15 cellular contexts compared by ENCODE assay signal in the genomic region with DNA sequence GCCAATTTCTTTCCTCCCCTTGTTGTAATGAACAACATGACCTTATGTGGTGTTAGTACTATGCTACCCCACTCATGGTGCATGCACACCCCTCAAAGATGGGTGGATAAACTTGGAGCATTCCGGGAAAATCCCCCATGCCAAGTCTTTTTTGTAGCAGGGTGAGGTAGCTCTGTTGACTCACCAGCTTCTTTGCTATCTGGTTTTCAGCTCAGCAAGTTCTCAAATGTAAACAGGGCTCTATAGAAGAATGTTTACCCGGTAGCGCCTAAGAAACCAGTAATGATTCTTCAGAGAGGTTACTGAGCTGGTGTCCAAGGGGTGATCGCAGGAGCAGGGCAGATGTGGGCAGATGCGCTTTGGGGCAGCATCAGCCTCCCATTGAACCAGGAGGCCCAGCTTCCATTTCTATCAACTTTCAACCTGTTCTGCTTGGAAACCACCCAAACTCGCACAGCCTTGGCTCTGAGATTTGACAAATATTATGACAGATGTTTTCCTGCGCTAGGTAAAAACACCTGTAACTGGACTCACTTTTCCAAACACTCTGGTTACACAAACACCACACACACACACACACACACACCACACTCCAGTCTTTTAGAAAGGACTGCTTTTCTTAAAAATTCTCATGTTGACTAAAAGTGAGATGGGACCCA.
A peak's percentile ranks its signal among the peaks of the same experiment; 100 is the strongest.
DNase-seq lines count a peak whose midpoint lies in the region; ATAC-seq and TF ChIP-seq lines count a peak whose summit lies in the region.
"Had no signal": no experiment of that assay in that cellular context is flagged by ENCODE, and none has a peak within 500 bp of the region (broad histone marks: within the 10 kb centered on the region; RNA-seq: fewer than 3 reads in every experiment).

No MANE protein-coding gene starts in this region.

- H3K36me3 ChIP-seq in mammary epithelial cell (ENCODE audit: insufficient read depth, low read length) (peaks cover 6% of the 10 kb centered on the region), breast epithelium (no peaks in the 10 kb centered on the region), upper lobe of left lung (peaks cover 0 to 31% (median 20%) of the 10 kb centered on the region in 4 donors)
- H3K36me3 ChIP-seq: ovary had no signal

- no peak overlapping the region for H3K27ac ChIP-seq in mammary epithelial cell (ENCODE audit: insufficient read depth, low read depth, low read length)
- H3K27ac ChIP-seq in breast epithelium: no peak overlapping the region
- H3K27ac ChIP-seq in upper lobe of left lung: peak overlapping the region in 1 of 4 donors; percentile 14
- H3K27ac ChIP-seq: ovary, SJSA1 had no signal

- peaks cover 97% of the 10 kb centered on the region for H3K79me2 ChIP-seq in mammary epithelial cell (ENCODE audit: insufficient read depth, low read length)

- no peaks in the 10 kb centered on the region for H3K9me3 Mint-ChIP-seq in type B pancreatic cell
- H3K9me3 Mint-ChIP-seq: activated naive CD4-positive, alpha-beta T cell treated with anti-CD3 and anti-CD28 coated beads, Interleukin-2, amount 10 ng/mL, durations not matched to agents 7 days and 5 days; memory B cell had no signal

- intact Hi-C loops in mammary epithelial cell (cut with micrococcal nuclease): no loop called here
- intact Hi-C loops in breast epithelium (cut with DNase I; ENCODE audit: low total_unique reads): no loop called here

- no peak overlapping the region for H3K4me3 Mint-ChIP-seq in type B pancreatic cell
- H3K4me3 Mint-ChIP-seq: activated CD8-positive, alpha-beta memory T cell treated with anti-CD3 and anti-CD28 coated beads, Interleukin-2, amount 10 ng/mL, durations not matched to agents 7 days and 5 days; activated naive CD4-positive, alpha-beta T cell treated with anti-CD3 and anti-CD28 coated beads, Interleukin-2, amount 10 ng/mL, durations not matched to agents 7 days and 5 days; memory B cell had no signal

- peaks cover 62% of the 10 kb centered on the region for H3K4me1 Mint-ChIP-seq in type B pancreatic cell (ENCODE audit: unreplicated experiment)
- H3K4me1 Mint-ChIP-seq: activated CD8-positive, alpha-beta memory T cell treated with anti-CD3 and anti-CD28 coated beads, Interleukin-2, amount 10 ng/mL, durations not matched to agents 7 days and 5 days; activated naive CD4-positive, alpha-beta T cell treated with anti-CD3 and anti-CD28 coated beads, Interleukin-2, amount 10 ng/mL, durations not matched to agents 7 days and 5 days had no signal

- H3K27me3 ChIP-seq in mammary epithelial cell (ENCODE audit: insufficient read depth, low read length): no peaks in the 10 kb centered on the region
- H3K27me3 ChIP-seq in breast epithelium: no peaks in the 10 kb centered on the region
- no peaks in the 10 kb centered on the region for H3K27me3 ChIP-seq in upper lobe of left lung
- H3K27me3 ChIP-seq: ovary, SJSA1 had no signal

- peak overlapping the region; percentile 84 for H3K27ac Mint-ChIP-seq in type B pancreatic cell
- H3K27ac Mint-ChIP-seq: activated CD8-positive, alpha-beta memory T cell treated with anti-CD3 and anti-CD28 coated beads, Interleukin-2, amount 10 ng/mL, durations not matched to agents 7 days and 5 days; activated naive CD4-positive, alpha-beta T cell treated with anti-CD3 and anti-CD28 coated beads, Interleukin-2, amount 10 ng/mL, durations not matched to agents 7 days and 5 days; memory B cell had no signal

- 95% methylated on average over 7 of the region's 7 CpGs for WGBS in mammary epithelial cell (ENCODE audit: low coverage, missing lambda C conversion rate)
- 70 to 82% methylated on average over 7 of the region's 7 CpGs for WGBS in upper lobe of left lung, 2 donors

- TF ChIP-seq EP300 in upper lobe of left lung (IDR thresholded peaks at IDR 0.05): no peak

- CTCF ChIA-PET in mammary epithelial cell (lab: Charles Lee; ENCODE audit: low non-redundant PET): no interaction called here

- H3K9ac ChIP-seq in mammary epithelial cell (ENCODE audit: insufficient read depth, low read length): no peak overlapping the region

- no peak overlapping the region for H3K4me2 ChIP-seq in mammary epithelial cell (ENCODE audit: insufficient read depth, low read depth, low read length)

- in situ Hi-C loops in mammary epithelial cell (cut with MboI; ENCODE audit: low sequenced_read_pairs in 2 of 2) (no loop called here), astrocyte of the spinal cord (cut with HindIII; ENCODE audit: low sequenced_read_pairs) (no loop called here)

- H3K4me1 ChIP-seq in mammary epithelial cell (ENCODE audit: insufficient read depth, low read length): peaks cover 6% of the 10 kb centered on the region
- no peaks in the 10 kb centered on the region for H3K4me1 ChIP-seq in breast epithelium
- peaks cover 7 to 21% (median 15%) of the 10 kb centered on the region in 4 donors for H3K4me1 ChIP-seq in upper lobe of left lung

- no peak overlapping the region for H2AFZ ChIP-seq in mammary epithelial cell (ENCODE audit: low read depth, low read length)

- peaks cover 19% of the 10 kb centered on the region for H3K36me3 Mint-ChIP-seq in type B pancreatic cell
- H3K36me3 Mint-ChIP-seq: activated CD8-positive, alpha-beta memory T cell treated with anti-CD3 and anti-CD28 coated beads, Interleukin-2, amount 10 ng/mL, durations not matched to agents 7 days and 5 days; activated naive CD4-positive, alpha-beta T cell treated with anti-CD3 and anti-CD28 coated beads, Interleukin-2, amount 10 ng/mL, durations not matched to agents 7 days and 5 days; memory B cell had no signal

- peaks cover 2% of the 10 kb centered on the region for H4K20me1 ChIP-seq in mammary epithelial cell (ENCODE audit: insufficient read depth, low read length)

- no TSS peak for BruUV-seq in mammary epithelial cell (replicated peaks; lab: Mats Ljungman, UMichigan)

- dilution Hi-C loops in mammary epithelial cell (cut with HindIII; ENCODE audit: low sequenced_read_pairs): loop anchor here (5.0 kb wide), 2 partner anchors 48 to 87 kb away; a partner anchor contains a TSS

- H3K9me3 ChIP-seq in mammary epithelial cell (replicated peaks; ENCODE audit: insufficient read depth, low read length) (no peaks in the 10 kb centered on the region), breast epithelium (no peaks in the 10 kb centered on the region), upper lobe of left lung (no peaks in the 10 kb centered on the region)
- H3K9me3 ChIP-seq: HAP-1, ovary, SJSA1 had no signal

- DNase-seq in mammary epithelial cell: peak; percentile 9
- DNase-seq in breast epithelium (ENCODE audit: low spot score in 2 of 2): no peak
- DNase-seq in astrocyte of the spinal cord (ENCODE audit: low read depth, low spot score): peak; percentile 62
- peak; percentile 16 for DNase-seq in kidney glomerular epithelial cell (lab: John Stamatoyannopoulos, UW)
- DNase-seq in type B pancreatic cell (ENCODE audit: extremely low spot score, unreplicated experiment): no peak
- DNase-seq in upper lobe of left lung: no peak
- no peak for DNase-seq in left lobe of liver (ENCODE audit: low spot score)
- DNase-seq: activated CD8-positive, alpha-beta memory T cell treated with anti-CD3 and anti-CD28 coated beads, Interleukin-2, amount 10 ng/mL, durations not matched to agents 7 days and 5 days; activated naive CD4-positive, alpha-beta T cell treated with anti-CD3 and anti-CD28 coated beads, Interleukin-2, amount 10 ng/mL, durations not matched to agents 7 days and 5 days; NK-92 treated with Interleukin-12 subunit alpha and Interleukin-12 subunit beta, amount 100 ng/mL, for 24 hours had no signal

- TF ChIP-seq CTCF in mammary epithelial cell (conservative IDR thresholded peaks at IDR 0.05 in 1 of 2, IDR thresholded peaks at IDR 0.05 in 1 of 2; ENCODE audit: extremely low read depth in 1 of 2, insufficient read depth in 1 of 2, low read depth in 1 of 2, low read length in 2 of 2) (no peak), breast epithelium (IDR thresholded peaks at IDR 0.05) (no peak), astrocyte of the spinal cord (IDR thresholded peaks at IDR 0.05; ENCODE audit: low read depth, low read length) (no peak), type B pancreatic cell (conservative IDR thresholded peaks at IDR 0.05) (no peak), upper lobe of left lung (IDR thresholded peaks at IDR 0.05) (no peak)

- TF ChIP-seq POLR2A in breast epithelium (IDR thresholded peaks at IDR 0.05) (no peak), upper lobe of left lung (IDR thresholded peaks at IDR 0.05) (no peak)

- H3K4me3 ChIP-seq in mammary epithelial cell (replicated peaks in 1 of 3; ENCODE audit: insufficient read depth in 1 of 3, low read depth in 2 of 3, low read length in 3 of 3) (no peak overlapping the region), breast epithelium (no peak overlapping the region), astrocyte of the spinal cord (ENCODE audit: low read depth, low read length) (no peak overlapping the region), upper lobe of left lung (no peak overlapping the region)
- H3K4me3 ChIP-seq: HAP-1, ovary, SJSA1 had no signal

- ATAC-seq in upper lobe of left lung (ENCODE audit: low FRiP score in 2 of 2) (no peak), left lobe of liver (no peak), HG03095 (IDR thresholded peaks at IDR 0.05; ENCODE audit: unreplicated experiment) (no peak)
- ATAC-seq: activated CD8-positive, alpha-beta memory T cell treated with anti-CD3 and anti-CD28 coated beads, Interleukin-2, amount 10 ng/mL, durations not matched to agents 7 days and 5 days had no signal

- no peaks in the 10 kb centered on the region for H3K27me3 Mint-ChIP-seq in type B pancreatic cell

Comparison
In these comparisons a context has a peak if more than half of its experiments do, and no peak if none do; other contexts are left out.
1. DNase-seq: peak in mammary epithelial cell (single experiment), astrocyte of the spinal cord (single experiment) and kidney glomerular epithelial cell (single experiment); none in breast epithelium (0 of 2), type B pancreatic cell (single experiment), upper lobe of left lung (0 of 2) and left lobe of liver (single experiment).